Comparison of ENCODE assay signal across 8 cellular contexts in genomic region chr14:24058260-24058950, GRCh38. TPM values are rescaled to one million over a fixed set of nuclear protein-coding genes. Genes with fewer than 3 reads are reported as not detected.
A peak's percentile ranks its signal among the peaks of the same experiment; 100 is the strongest.
DNase-seq lines count a peak whose midpoint lies in the region; ATAC-seq and TF ChIP-seq lines count a peak whose summit lies in the region.

No MANE protein-coding gene starts in this region.

- H3K36me3 ChIP-seq in ovary, result no peaks in the 10 kb centered on the region

- ATAC-seq in activated naive CD8-positive, alpha-beta T cell treated with anti-CD3 and anti-CD28 coated beads, Interleukin-2, amount 50 U/mL, for 24 hours, result no peak
- peak; percentile 59 for ATAC-seq in HG02885 (IDR thresholded peaks at IDR 0.05; ENCODE audit: poor library complexity, unreplicated experiment)
- no peak for ATAC-seq in GM19452 (IDR thresholded peaks at IDR 0.05; ENCODE audit: unreplicated experiment)

- H3K9me3 ChIP-seq in ovary, result no peaks in the 10 kb centered on the region

- H3K36me3 Mint-ChIP-seq in activated naive CD8-positive, alpha-beta T cell treated with anti-CD3 and anti-CD28 coated beads for 36 hours, result no peaks in the 10 kb centered on the region
- no peaks in the 10 kb centered on the region for H3K36me3 Mint-ChIP-seq in activated naive CD8-positive, alpha-beta T cell treated with anti-CD3 and anti-CD28 coated beads, Interleukin-2, amount 50 U/mL, for 24 hours (ENCODE audit: low read depth)
- H3K36me3 Mint-ChIP-seq in activated T-helper 1 cell treated with anti-CD3 and anti-CD28 coated beads, Interleukin-12 subunit alpha, Interleukin-12 subunit beta, Interleukin-2, Interleukin-4 antibody, amounts not matched to agents 30 ng/mL and 10 ng/mL and 1 ng/mL, durations not matched to agents 14 hours and 24 hours and 36 hours (ENCODE audit: low read depth), result no peaks in the 10 kb centered on the region

- peak; percentile 65 to 85 (median 80) for TF ChIP-seq CTCF in ovary (IDR thresholded peaks at IDR 0.05)

- H3K27me3 ChIP-seq in ovary, result no peaks in the 10 kb centered on the region

- TF ChIP-seq EP300 in ovary (IDR thresholded peaks at IDR 0.05), result no peak

- 32 to 48% (median 36%) methylated on average over 7 of the region's 7 CpGs for WGBS in ovary, 3 donors

- no peak overlapping the region for H3K4me3 ChIP-seq in ovary

- peak; percentile 31 for DNase-seq in activated naive CD8-positive, alpha-beta T cell treated with anti-CD3 and anti-CD28 coated beads for 36 hours
- no peak for DNase-seq in activated naive CD8-positive, alpha-beta T cell treated with anti-CD3 and anti-CD28 coated beads, Interleukin-2, amount 50 U/mL, for 24 hours
- DNase-seq in NCI-H524 treated with DMSO at 0.1 percent for 48 hours (lab: John Stamatoyannopoulos, UW), result peak; percentile 6
- peak; percentile 24 for DNase-seq in activated T-helper 1 cell treated with anti-CD3 and anti-CD28 coated beads, Interleukin-12 subunit alpha, Interleukin-12 subunit beta, Interleukin-2, Interleukin-4 antibody, amounts not matched to agents 30 ng/mL and 10 ng/mL and 1 ng/mL, durations not matched to agents 14 hours and 24 hours and 36 hours (ENCODE audit: low spot score)
- DNase-seq in germinal center (ENCODE audit: low spot score), result peak; percentile 72
- DNase-seq in ovary, result peak in 4 of 5 donors; percentile 63 to 85 (median 74)

- H3K27ac Mint-ChIP-seq in activated naive CD8-positive, alpha-beta T cell treated with anti-CD3 and anti-CD28 coated beads for 36 hours, result peak overlapping the region; percentile 52
- H3K27ac Mint-ChIP-seq in activated naive CD8-positive, alpha-beta T cell treated with anti-CD3 and anti-CD28 coated beads, Interleukin-2, amount 50 U/mL, for 24 hours, result no peak overlapping the region
- H3K27ac Mint-ChIP-seq in activated T-helper 1 cell treated with anti-CD3 and anti-CD28 coated beads, Interleukin-12 subunit alpha, Interleukin-12 subunit beta, Interleukin-2, Interleukin-4 antibody, amounts not matched to agents 30 ng/mL and 10 ng/mL and 1 ng/mL, durations not matched to agents 14 hours and 24 hours and 36 hours, result peak overlapping the region; percentile 65

- intact Hi-C loops in activated T-helper 1 cell treated with anti-CD3 and anti-CD28 coated beads, Interleukin-12 subunit alpha, Interleukin-12 subunit beta, Interleukin-2, Interleukin-4 antibody, amounts not matched to agents 30 ng/mL and 10 ng/mL and 1 ng/mL, durations not matched to agents 14 hours and 24 hours and 36 hours (cut with micrococcal nuclease), result loop anchor here (1.0 kb wide), 4 partner anchors 32 to 50 kb away; partner anchors contain the start of gene PCK2
- intact Hi-C loops in ovary (cut with DNase I), result loop anchor here in 3 of 4 donors (5.0 to 10.0 kb wide), 2 partner anchors 46 to 104 kb away; partner anchors contain the start of gene IRF9 (in 1 of the 3)

- H3K27me3 Mint-ChIP-seq in activated naive CD8-positive, alpha-beta T cell treated with anti-CD3 and anti-CD28 coated beads for 36 hours, result peaks cover 3% of the 10 kb centered on the region
- peaks cover 12% of the 10 kb centered on the region for H3K27me3 Mint-ChIP-seq in activated naive CD8-positive, alpha-beta T cell treated with anti-CD3 and anti-CD28 coated beads, Interleukin-2, amount 50 U/mL, for 24 hours
- H3K27me3 Mint-ChIP-seq in activated T-helper 1 cell treated with anti-CD3 and anti-CD28 coated beads, Interleukin-12 subunit alpha, Interleukin-12 subunit beta, Interleukin-2, Interleukin-4 antibody, amounts not matched to agents 30 ng/mL and 10 ng/mL and 1 ng/mL, durations not matched to agents 14 hours and 24 hours and 36 hours (ENCODE audit: insufficient read depth), result peaks cover 3% of the 10 kb centered on the region

- H3K27ac ChIP-seq in ovary, result no peak overlapping the region

- H3K9me3 Mint-ChIP-seq in activated naive CD8-positive, alpha-beta T cell treated with anti-CD3 and anti-CD28 coated beads for 36 hours, result no peaks in the 10 kb centered on the region
- H3K9me3 Mint-ChIP-seq in activated naive CD8-positive, alpha-beta T cell treated with anti-CD3 and anti-CD28 coated beads, Interleukin-2, amount 50 U/mL, for 24 hours, result no peaks in the 10 kb centered on the region
- no peaks in the 10 kb centered on the region for H3K9me3 Mint-ChIP-seq in activated T-helper 1 cell treated with anti-CD3 and anti-CD28 coated beads, Interleukin-12 subunit alpha, Interleukin-12 subunit beta, Interleukin-2, Interleukin-4 antibody, amounts not matched to agents 30 ng/mL and 10 ng/mL and 1 ng/mL, durations not matched to agents 14 hours and 24 hours and 36 hours

- no peaks in the 10 kb centered on the region for H3K4me1 ChIP-seq in ovary (ENCODE audit: insufficient read depth)

- peaks cover 7% of the 10 kb centered on the region for H3K4me1 Mint-ChIP-seq in activated naive CD8-positive, alpha-beta T cell treated with anti-CD3 and anti-CD28 coated beads for 36 hours
- H3K4me1 Mint-ChIP-seq in activated naive CD8-positive, alpha-beta T cell treated with anti-CD3 and anti-CD28 coated beads, Interleukin-2, amount 50 U/mL, for 24 hours, result peaks cover 9% of the 10 kb centered on the region
- H3K4me1 Mint-ChIP-seq in activated T-helper 1 cell treated with anti-CD3 and anti-CD28 coated beads, Interleukin-12 subunit alpha, Interleukin-12 subunit beta, Interleukin-2, Interleukin-4 antibody, amounts not matched to agents 30 ng/mL and 10 ng/mL and 1 ng/mL, durations not matched to agents 14 hours and 24 hours and 36 hours (ENCODE audit: low read depth), result peaks cover 13% of the 10 kb centered on the region

- no peak for TF ChIP-seq POLR2A in ovary (IDR thresholded peaks at IDR 0.05)

- no peak overlapping the region for H3K4me3 Mint-ChIP-seq in activated naive CD8-positive, alpha-beta T cell treated with anti-CD3 and anti-CD28 coated beads for 36 hours
- H3K4me3 Mint-ChIP-seq in activated naive CD8-positive, alpha-beta T cell treated with anti-CD3 and anti-CD28 coated beads, Interleukin-2, amount 50 U/mL, for 24 hours, result no peak overlapping the region
- H3K4me3 Mint-ChIP-seq in activated T-helper 1 cell treated with anti-CD3 and anti-CD28 coated beads, Interleukin-12 subunit alpha, Interleukin-12 subunit beta, Interleukin-2, Interleukin-4 antibody, amounts not matched to agents 30 ng/mL and 10 ng/mL and 1 ng/mL, durations not matched to agents 14 hours and 24 hours and 36 hours, result no peak overlapping the region

RNA-seq across cellular contexts. Expression of gene CARMIL3, which starts 6.6 kb away (rescaled TPM):
- total RNA-seq in activated naive CD8-positive, alpha-beta T cell treated with anti-CD3 and anti-CD28 coated beads for 36 hours, result under 1 TPM; 0.43 to 0.56 TPM
- total RNA-seq in activated T-helper 1 cell treated with anti-CD3 and anti-CD28 coated beads, Interleukin-12 subunit alpha, Interleukin-12 subunit beta, Interleukin-2, Interleukin-4 antibody, amounts not matched to agents 30 ng/mL and 10 ng/mL and 1 ng/mL, durations not matched to agents 14 hours and 24 hours and 36 hours, result 3.0 and 3.4 TPM in 2 replicates
- 1 to 10 TPM in 1 of 7 donors, under 1 TPM in 5, not detected in 1; 0.08 to 1.3 (median 0.37) TPM for total RNA-seq in ovary
- under 1 TPM; 0.08 to 0.10 TPM for polyA plus RNA-seq in ovary

RNA-seq across cellular contexts. Expression of gene CPNE6, which starts 13.0 kb away (rescaled TPM):
- total RNA-seq in activated naive CD8-positive, alpha-beta T cell treated with anti-CD3 and anti-CD28 coated beads for 36 hours, result not detected
- not detected in 2 replicates for total RNA-seq in activated T-helper 1 cell treated with anti-CD3 and anti-CD28 coated beads, Interleukin-12 subunit alpha, Interleukin-12 subunit beta, Interleukin-2, Interleukin-4 antibody, amounts not matched to agents 30 ng/mL and 10 ng/mL and 1 ng/mL, durations not matched to agents 14 hours and 24 hours and 36 hours
- total RNA-seq in ovary, result under 1 TPM in 1 of 7 donors, not detected in 6; 0.71 TPM
- polyA plus RNA-seq in ovary, result under 1 TPM; 0.08 to 0.55 TPM

RNA-seq across cellular contexts. Expression of gene PCK2, which starts 35.7 kb away (rescaled TPM):
- total RNA-seq in activated naive CD8-positive, alpha-beta T cell treated with anti-CD3 and anti-CD28 coated beads for 36 hours, result 100 to 1,000 TPM; 110 TPM
- total RNA-seq in activated T-helper 1 cell treated with anti-CD3 and anti-CD28 coated beads, Interleukin-12 subunit alpha, Interleukin-12 subunit beta, Interleukin-2, Interleukin-4 antibody, amounts not matched to agents 30 ng/mL and 10 ng/mL and 1 ng/mL, durations not matched to agents 14 hours and 24 hours and 36 hours, result 55.0 and 62.8 TPM in 2 replicates
- 10 to 100 TPM in 1 of 7 donors, 1 to 10 TPM in 6; 2.4 to 66.8 (median 5.4) TPM for total RNA-seq in ovary
- polyA plus RNA-seq in ovary, result 1 to 10 TPM; 3.1 to 5.6 TPM

RNA-seq across cellular contexts. Expression of gene DCAF11, which starts 56.2 kb away (rescaled TPM):
- total RNA-seq in activated naive CD8-positive, alpha-beta T cell treated with anti-CD3 and anti-CD28 coated beads for 36 hours, result 10 to 100 TPM; 56.0 to 56.7 TPM
- total RNA-seq in activated T-helper 1 cell treated with anti-CD3 and anti-CD28 coated beads, Interleukin-12 subunit alpha, Interleukin-12 subunit beta, Interleukin-2, Interleukin-4 antibody, amounts not matched to agents 30 ng/mL and 10 ng/mL and 1 ng/mL, durations not matched to agents 14 hours and 24 hours and 36 hours, result 69.9 and 71.6 TPM in 2 replicates
- total RNA-seq in ovary, result 10 to 100 TPM; 34.7 to 71.4 (median 51.5) TPM
- 10 to 100 TPM; 38.7 to 62.4 TPM for polyA plus RNA-seq in ovary

RNA-seq across cellular contexts. Expression of gene NRL, which starts 56.3 kb away (rescaled TPM):
- total RNA-seq in activated naive CD8-positive, alpha-beta T cell treated with anti-CD3 and anti-CD28 coated beads for 36 hours, result 1 to 10 TPM; 1.8 to 2.6 TPM
- total RNA-seq in activated T-helper 1 cell treated with anti-CD3 and anti-CD28 coated beads, Interleukin-12 subunit alpha, Interleukin-12 subunit beta, Interleukin-2, Interleukin-4 antibody, amounts not matched to agents 30 ng/mL and 10 ng/mL and 1 ng/mL, durations not matched to agents 14 hours and 24 hours and 36 hours, result 2.1 and 2.7 TPM in 2 replicates
- 1 to 10 TPM; 1.0 to 4.1 (median 2.8) TPM for total RNA-seq in ovary
- polyA plus RNA-seq in ovary, result 1 to 10 TPM in 1 of 2 donors, under 1 TPM in 1; 0.78 to 2.8 TPM
